Comparison of ENCODE assay signal across 15 cellular contexts in genomic region chr13:111575719-111576118, GRCh38.
"Had no signal": no experiment of that assay in that cellular context is flagged by ENCODE, and none has a peak within 500 bp of the region (broad histone marks: within the 10 kb centered on the region; RNA-seq: fewer than 3 reads in every experiment).

No MANE protein-coding gene starts in this region.

- H3K27ac Mint-ChIP-seq: naive thymus-derived CD4-positive, alpha-beta T cell; nephron progenitor cell; progenitor cell of endocrine pancreas had no signal

- DNase-seq: cortex of kidney; dorsolateral prefrontal cortex; effector CD8-positive, alpha-beta T cell; foreskin melanocyte; heart left ventricle; hippocampal formation; mammary epithelial cell; naive thymus-derived CD4-positive, alpha-beta T cell; nephron progenitor cell; right cardiac atrium; small intestine; stimulated activated CD4-positive, alpha-beta T cell treated with anti-CD3 and anti-CD28 coated beads, Interleukin-12 subunit alpha, Interleukin-12 subunit beta, amount 100 ng/mL, for 4 hours; stimulated activated naive CD4-positive, alpha-beta T cell treated with Interleukin-2 at 50 U/mL for 16 hours; trophoblast cell had no signal

- H3K4me3 Mint-ChIP-seq: naive thymus-derived CD4-positive, alpha-beta T cell; nephron progenitor cell had no signal

- H3K4me1 Mint-ChIP-seq: naive thymus-derived CD4-positive, alpha-beta T cell had no signal
